Comparison of ENCODE assay signal across 1 cellular context in genomic region chr22:21621891-21622623, GRCh38.
TF ChIP-seq lines count a peak whose summit lies in the region.

No MANE protein-coding gene starts in this region.

TF ChIP-seq in GM12878, 131 proteins besides CTCF, POLR2A, EP300 and RAD21:
- no peak for TF ChIP-seq SIX5 (IDR thresholded peaks at IDR 0.05; ENCODE audit: low read depth, low read length, severe bottlenecking)
- no peak for TF ChIP-seq BACH1 (IDR thresholded peaks at IDR 0.05; ENCODE audit: borderline replicate concordance)
